ENCODE assay signal across 23 cellular contexts in the genomic region with DNA sequence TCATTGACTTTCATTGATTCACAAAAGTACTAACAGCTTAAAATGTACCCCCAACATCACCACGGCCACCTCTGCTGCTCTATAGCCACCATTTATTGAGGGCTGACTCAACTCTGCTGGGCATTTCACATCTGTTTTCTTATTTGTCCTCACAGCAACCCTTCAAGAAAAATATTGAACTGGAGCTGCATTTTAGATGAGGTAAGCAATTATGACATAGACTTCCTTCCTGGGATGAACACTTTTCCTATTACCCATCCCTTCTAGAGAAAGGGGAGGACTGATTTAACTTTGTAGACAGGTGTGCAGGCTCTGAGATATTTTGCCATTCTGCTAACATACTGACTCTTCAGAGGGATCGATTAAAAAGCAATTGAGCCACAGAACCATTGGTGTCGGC.
"Had no signal": no experiment of that assay in that cellular context is flagged by ENCODE, and none has a peak within 500 bp of the region (broad histone marks: within the 10 kb centered on the region; RNA-seq: fewer than 3 reads in every experiment).

No MANE protein-coding gene starts in this region.

- H3K4me3 ChIP-seq: colonic mucosa, esophagus squamous epithelium, gastrocnemius medialis, heart left ventricle, hepatocyte, left lung, lower lobe of right lung, mucosa of descending colon had no signal

- H3K27ac ChIP-seq: colonic mucosa, epithelial cell of prostate, esophagus squamous epithelium, heart left ventricle, hepatocyte, left lung, lower lobe of right lung had no signal

- ATAC-seq: effector memory CD8-positive, alpha-beta T cell; esophagus mucosa; gastrocnemius medialis; heart left ventricle; left cardiac atrium; left lung; left ventricle myocardium superior; lower lobe of right lung; mucosa of descending colon had no signal

- H2AFZ ChIP-seq: hepatocyte had no signal

- FAIRE-seq: endometrium, keratinocyte had no signal

- H3K27me3 ChIP-seq: colonic mucosa, esophagus squamous epithelium, gastrocnemius medialis, heart left ventricle, hepatocyte, left lung had no signal

- H3K4me2 ChIP-seq: hepatocyte had no signal

- DNase-seq: colonic mucosa; cortex of kidney; effector CD8-positive, alpha-beta T cell; effector memory CD8-positive, alpha-beta T cell; endodermal cell; erythroblast; esophagus squamous epithelium; foreskin fibroblast; foreskin melanocyte; gastrocnemius medialis; heart left ventricle; left cardiac atrium; left lung; left ventricle myocardium superior; lower lobe of right lung; mesenchymal stem cell; mucosa of descending colon; naive B cell had no signal

- H3K4me1 ChIP-seq: colonic mucosa, esophagus squamous epithelium, left lung, lower lobe of right lung had no signal

- H3K9me3 ChIP-seq: colonic mucosa, esophagus squamous epithelium, gastrocnemius medialis, left lung, lower lobe of right lung, mucosa of descending colon had no signal

- H3K36me3 ChIP-seq: colonic mucosa, esophagus squamous epithelium, gastrocnemius medialis, heart left ventricle, left lung, lower lobe of right lung had no signal
